In genomic region chr7:92648082-92648481, GRCh38 we compare ENCODE assay signal across 9 cellular contexts. TPM values are rescaled to one million over a fixed set of nuclear protein-coding genes. Genes with fewer than 3 reads are reported as not detected.
DNase-seq lines count a peak whose midpoint lies in the region; ATAC-seq and TF ChIP-seq lines count a peak whose summit lies in the region.
"Had no signal": no experiment of that assay in that cellular context is flagged by ENCODE, and none has a peak within 500 bp of the region (broad histone marks: within the 10 kb centered on the region; RNA-seq: fewer than 3 reads in every experiment).

No MANE protein-coding gene starts in this region.

- H3K4me1 ChIP-seq in hepatocyte (ENCODE audit: insufficient read depth) = peaks cover 30% of the 10 kb centered on the region
- peaks cover 0 to 3% of the 10 kb centered on the region in 2 experiments for H3K4me1 ChIP-seq in trophoblast cell (ENCODE audit: control insufficient read depth in 1 of 2, insufficient read depth in 2 of 2, low read length in 2 of 2)
- peaks cover 9% of the 10 kb centered on the region for H3K4me1 ChIP-seq in upper lobe of right lung

- H3K79me1 ChIP-seq in trophoblast cell (ENCODE audit: low read length) = peaks cover 2% of the 10 kb centered on the region

- no peaks in the 10 kb centered on the region for H3K27me3 ChIP-seq in hepatocyte
- no peaks in the 10 kb centered on the region for H3K27me3 ChIP-seq in trophoblast cell (ENCODE audit: insufficient read depth, low read length)
- no peaks in the 10 kb centered on the region for H3K27me3 ChIP-seq in upper lobe of right lung

- no peaks in the 10 kb centered on the region for H3K9me2 ChIP-seq in hepatocyte (replicated peaks; ENCODE audit: insufficient read depth)

- TF ChIP-seq CTCF in hepatocyte (IDR thresholded peaks at IDR 0.05; ENCODE audit: poor library complexity) (no peak), upper lobe of right lung (IDR thresholded peaks at IDR 0.05) (no peak)

- no peak overlapping the region for H3K4ac ChIP-seq in trophoblast cell (ENCODE audit: low read depth, low read length)

- H3K27ac ChIP-seq in hepatocyte (peak overlapping the region; percentile 82), trophoblast cell (ENCODE audit: low read depth, low read length) (no peak overlapping the region), upper lobe of right lung (no peak overlapping the region)

- H3K36me3 ChIP-seq in hepatocyte (replicated peaks; ENCODE audit: insufficient read depth, low read depth) (no peaks in the 10 kb centered on the region), trophoblast cell (ENCODE audit: control insufficient read depth in 1 of 2, insufficient read depth in 2 of 2, low read length in 2 of 2) (peaks cover 0 to 1% of the 10 kb centered on the region in 2 experiments), upper lobe of right lung (no peaks in the 10 kb centered on the region)

- H2AFZ ChIP-seq in hepatocyte (no peak overlapping the region), trophoblast cell (ENCODE audit: insufficient read depth, low read length, poor library complexity) (no peak overlapping the region)

- H3K4me2 ChIP-seq in hepatocyte = peak overlapping the region; percentile 3
- H3K4me2 ChIP-seq in trophoblast cell (ENCODE audit: low read length) = no peak overlapping the region

- no peak overlapping the region for H4K12ac ChIP-seq in trophoblast cell (ENCODE audit: low read depth, low read length)

- ATAC-seq in GM18517 (IDR thresholded peaks at IDR 0.05; ENCODE audit: unreplicated experiment) = peak; percentile 61
- peak; percentile 54 for ATAC-seq in GM21576 (IDR thresholded peaks at IDR 0.05; ENCODE audit: unreplicated experiment)
- ATAC-seq in HG03439 (IDR thresholded peaks at IDR 0.05; ENCODE audit: unreplicated experiment) = peak; percentile 50
- no peak for ATAC-seq in upper lobe of right lung

- no peak overlapping the region for H4K91ac ChIP-seq in trophoblast cell (ENCODE audit: low read depth, low read length)

- WGBS in hepatocyte (ENCODE audit: low lambda C conversion rate, missing lambda C conversion rate) = 82% methylated on average over 4 of the region's 4 CpGs
- WGBS in trophoblast cell (ENCODE audit: extremely low coverage, insufficient coverage, insufficient read length) = no CpG with 5 or more reads among the region's 4 CpGs

- H3K79me2 ChIP-seq in hepatocyte (peaks cover 17% of the 10 kb centered on the region), trophoblast cell (ENCODE audit: control insufficient read depth, insufficient read depth, low read length, poor library complexity) (no peaks in the 10 kb centered on the region)

- no peak for DNase-seq in hepatocyte (ENCODE audit: low spot score)
- no peak for DNase-seq in trophoblast cell
- DNase-seq in stimulated activated CD4-positive, alpha-beta T cell treated with anti-CD3 and anti-CD28 coated beads, Interleukin-4, amount 100 ng/mL, for 1 hour = no peak
- no peak for DNase-seq in upper lobe of right lung
- no peak for DNase-seq in mesenteric fat pad (ENCODE audit: low spot score)
- DNase-seq: NCI-H524 had no signal

- H2AK5ac ChIP-seq in trophoblast cell (ENCODE audit: low read length) = no peak overlapping the region

- H2BK120ac ChIP-seq in trophoblast cell (ENCODE audit: insufficient read depth, low read length, poor library complexity) = no peak overlapping the region

- no peak overlapping the region for H3K4me3 ChIP-seq in hepatocyte
- H3K4me3 ChIP-seq in trophoblast cell (ENCODE audit: low read depth, low read length) = no peak overlapping the region
- no peak overlapping the region for H3K4me3 ChIP-seq in upper lobe of right lung

- H3K14ac ChIP-seq in trophoblast cell (ENCODE audit: low read length) = no peak overlapping the region

- intact Hi-C loops in upper lobe of right lung (cut with DNase I) = no loop called here

- H2BK5ac ChIP-seq in trophoblast cell (ENCODE audit: low read depth, low read length, poor library complexity) = no peak overlapping the region

- no peak overlapping the region for H3K9ac ChIP-seq in trophoblast cell (ENCODE audit: low read length)

- no peak overlapping the region for H3K18ac ChIP-seq in trophoblast cell (ENCODE audit: low read length)

- H4K20me1 ChIP-seq in hepatocyte (ENCODE audit: insufficient read depth, poor library complexity, severe bottlenecking) = no peaks in the 10 kb centered on the region

- H3K9me3 ChIP-seq in hepatocyte (ENCODE audit: low read depth) = no peaks in the 10 kb centered on the region
- no peaks in the 10 kb centered on the region for H3K9me3 ChIP-seq in trophoblast cell (ENCODE audit: insufficient read depth, low read depth, low read length)
- no peaks in the 10 kb centered on the region for H3K9me3 ChIP-seq in upper lobe of right lung

- no peak overlapping the region for H4K8ac ChIP-seq in trophoblast cell (ENCODE audit: low read depth, low read length)

- H3K23ac ChIP-seq in trophoblast cell (ENCODE audit: low read length) = no peak overlapping the region

- no peak overlapping the region for H2BK12ac ChIP-seq in trophoblast cell (ENCODE audit: low read length)

RNA-seq across cellular contexts. Expression of gene FAM133B, which starts 57.9 kb away (rescaled TPM):
- total RNA-seq in hepatocyte (24.1 and 28.2 TPM in 2 replicates), upper lobe of right lung (21.2 TPM), mesenteric fat pad (24.0 TPM)
- 29.8 and 38.8 TPM in 2 replicates for polyA plus RNA-seq in hepatocyte
- 30.9 and 34.0 TPM in 2 replicates for polyA plus RNA-seq in trophoblast cell (2013)
